6 cellular contexts compared by ENCODE assay signal in the genomic region with DNA sequence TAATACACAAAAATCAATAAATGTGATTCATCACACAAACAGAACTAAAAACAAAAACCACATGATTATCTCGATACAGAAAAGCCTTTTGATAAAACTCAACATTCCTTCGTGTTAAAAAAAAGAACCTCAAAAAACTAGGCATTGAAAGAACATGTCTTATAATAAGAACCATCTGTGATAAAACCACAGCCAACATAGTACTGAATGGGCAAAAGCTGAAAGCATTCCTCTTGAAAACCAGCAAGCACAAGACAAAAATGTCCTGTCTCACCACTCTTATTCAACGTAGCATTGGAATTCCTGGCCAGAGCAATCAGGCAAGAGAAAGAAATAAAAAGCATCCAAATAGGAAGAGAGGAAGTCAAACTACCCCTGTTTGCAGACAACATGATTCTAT. TPM values are rescaled to one million over a fixed set of nuclear protein-coding genes. Genes with fewer than 3 reads are reported as not detected.
DNase-seq lines count a peak whose midpoint lies in the region; TF ChIP-seq lines count a peak whose summit lies in the region.
"Not testable (repeated sequence)": the region's sequence is repeated elsewhere in the genome, so short reads cannot be mapped to it uniquely, and the experiment has no call there.

No MANE protein-coding gene starts in this region.

- in situ Hi-C loops in SK-MEL-5 (cut with HindIII; ENCODE audit: low pct_unique_long_range_greater_than_20kb, low sequenced_read_pairs): not testable (repeated sequence)

- peak; percentile 84 for DNase-seq in AG10803 (ENCODE audit: low read depth)
- peak; percentile 21 for DNase-seq in GM04504 (ENCODE audit: low read depth)
- peak; percentile 46 for DNase-seq in SK-MEL-5 (ENCODE audit: low read depth, low spot score)
- DNase-seq in amniotic stem cell (lab: John Stamatoyannopoulos, UW): peak; percentile 7
- DNase-seq in dedifferentiated amniotic fluid mesenchymal stem cell (ENCODE audit: extremely low spot score): peak; percentile 35
- peak; percentile 71 for DNase-seq in fibroblast of the aortic adventitia (ENCODE audit: low read depth)

- not testable (repeated sequence) for TF ChIP-seq CTCF in AG10803 (conservative IDR thresholded peaks at IDR 0.05; ENCODE audit: low read length); fibroblast of the aortic adventitia (IDR thresholded peaks at IDR 0.05; ENCODE audit: insufficient read depth, low read length)

- not testable (repeated sequence) for H3K4me3 ChIP-seq in AG10803 (ENCODE audit: low read length); fibroblast of the aortic adventitia (ENCODE audit: low read depth, low read length)

RNA-seq across cellular contexts. Expression of gene CROT, which starts 49.9 kb away (rescaled TPM):
- total RNA-seq in SK-MEL-5 (2014; rRNA removed; shearing (Covaris generic)): 5.9 and 7.1 TPM in 2 replicates
- 7.4 and 10.7 TPM in 2 replicates for polyA plus RNA-seq in SK-MEL-5 (2015; cell fraction: cytosol; rRNA removed)
- 24.5 and 60.0 TPM in 2 replicates for polyA plus RNA-seq in SK-MEL-5 (2015; cell fraction: nucleus; rRNA removed)
- total RNA-seq in fibroblast of the aortic adventitia (ENCODE audit: low replicate concordance): 25.9 and 31.4 TPM in 2 replicates

Comparison
In these comparisons a context has a peak if more than half of its experiments do, and no peak if none do; other contexts are left out.
1. DNase-seq: peak in every context shown above with its lines; median percentile 84 in AG10803; 71 in fibroblast of the aortic adventitia; 46 in SK-MEL-5; 35 in dedifferentiated amniotic fluid mesenchymal stem cell; 21 in GM04504; 7 in amniotic stem cell.